In genomic region chr3:120516142-120516541, GRCh38 we compare ENCODE assay signal across 27 cellular contexts.
"Had no signal": no experiment of that assay in that cellular context is flagged by ENCODE, and none has a peak within 500 bp of the region (broad histone marks: within the 10 kb centered on the region; RNA-seq: fewer than 3 reads in every experiment).

No MANE protein-coding gene starts in this region.

- H3K4me3 ChIP-seq: SJCRH30 had no signal

- H3K27ac Mint-ChIP-seq: activated CD4-positive, alpha-beta memory T cell treated with anti-CD3 and anti-CD28 coated beads for 36 hours; activated CD4-positive, alpha-beta T cell treated with anti-CD3 and anti-CD28 coated beads, Interleukin-2, amount 10 ng/mL, durations not matched to agents 7 days and 5 days; activated naive CD4-positive, alpha-beta T cell treated with anti-CD3 and anti-CD28 coated beads, Interleukin-2, amount 50 U/mL, for 72 hours; activated naive CD8-positive, alpha-beta T cell treated with anti-CD3 and anti-CD28 coated beads, Interleukin-2, amount 50 U/mL, for 24 hours; brain; T-helper 17 cell; WTC11 had no signal

- H3K9me3 ChIP-seq: SJCRH30 had no signal

- H3K27ac ChIP-seq: SJCRH30 had no signal

- H3K36me3 ChIP-seq: SJCRH30 had no signal

- H3K9me3 Mint-ChIP-seq: activated CD4-positive, alpha-beta memory T cell treated with anti-CD3 and anti-CD28 coated beads for 36 hours; activated CD4-positive, alpha-beta T cell treated with anti-CD3 and anti-CD28 coated beads, Interleukin-2, amount 10 ng/mL, durations not matched to agents 7 days and 5 days; activated naive CD4-positive, alpha-beta T cell treated with anti-CD3 and anti-CD28 coated beads, Interleukin-2, amount 50 U/mL, for 72 hours; activated naive CD8-positive, alpha-beta T cell treated with anti-CD3 and anti-CD28 coated beads, Interleukin-2, amount 50 U/mL, for 24 hours; activated T-cell treated with anti-CD3 and anti-CD28 coated beads, Interleukin-2, amount 50 U/mL, for 4 hours had no signal

- DNase-seq: activated CD4-positive, alpha-beta memory T cell treated with anti-CD3 and anti-CD28 coated beads for 36 hours; activated CD4-positive, alpha-beta T cell treated with anti-CD3 and anti-CD28 coated beads, Interleukin-2, amount 10 ng/mL, durations not matched to agents 7 days and 5 days; activated CD8-positive, alpha-beta memory T cell treated with anti-CD3 and anti-CD28 coated beads for 24 hours; activated effector memory CD4-positive, alpha-beta T cell treated with anti-CD3 and anti-CD28 coated beads, Interleukin-2, amount 50 U/mL, for 16 hours; activated naive CD4-positive, alpha-beta T cell treated with Interleukin-2 at 50 U/mL for 16 hours; activated naive CD8-positive, alpha-beta T cell treated with anti-CD3 and anti-CD28 coated beads, Interleukin-2, amount 50 U/mL, for 24 hours; activated T-cell treated with anti-CD3 and anti-CD28 coated beads, Interleukin-2, amount 50 U/mL, for 4 hours; amygdala; Kasumi-1; KBM-7; NCI-H1105 treated with DMSO at 0.1 percent for 48 hours; NCI-H1436 treated with DMSO at 0.1 percent for 48 hours; NCI-H187; NCI-H2081; NCI-H526; NCI-H774; Right ventricle myocardium superior; RPMI8226; SJCRH30; T-helper 17 cell; T-helper 9 cell had no signal

- H3K4me3 Mint-ChIP-seq: activated CD4-positive, alpha-beta memory T cell treated with anti-CD3 and anti-CD28 coated beads for 36 hours; activated CD4-positive, alpha-beta T cell treated with anti-CD3 and anti-CD28 coated beads, Interleukin-2, amount 10 ng/mL, durations not matched to agents 7 days and 5 days; activated naive CD8-positive, alpha-beta T cell treated with anti-CD3 and anti-CD28 coated beads, Interleukin-2, amount 50 U/mL, for 24 hours; activated T-cell treated with anti-CD3 and anti-CD28 coated beads, Interleukin-2, amount 50 U/mL, for 4 hours; brain; T-helper 17 cell; WTC11 had no signal

- H3K36me3 Mint-ChIP-seq: activated naive CD4-positive, alpha-beta T cell treated with anti-CD3 and anti-CD28 coated beads, Interleukin-2, amount 50 U/mL, for 72 hours had no signal

- H3K4me1 ChIP-seq: SJCRH30 had no signal

- ATAC-seq: activated naive CD4-positive, alpha-beta T cell treated with anti-CD3 and anti-CD28 coated beads, Interleukin-2, amount 50 U/mL, for 72 hours; activated naive CD8-positive, alpha-beta T cell treated with anti-CD3 and anti-CD28 coated beads, Interleukin-2, amount 50 U/mL, for 24 hours; activated T-cell treated with anti-CD3 and anti-CD28 coated beads, Interleukin-2, amount 50 U/mL, for 4 hours; Panc1; T-helper 17 cell; WTC11 had no signal

- H3K27me3 ChIP-seq: SJCRH30 had no signal

- FAIRE-seq: astrocyte, TTC549 had no signal

- H3K4me1 Mint-ChIP-seq: activated CD4-positive, alpha-beta T cell treated with anti-CD3 and anti-CD28 coated beads, Interleukin-2, amount 10 ng/mL, durations not matched to agents 7 days and 5 days; activated naive CD8-positive, alpha-beta T cell treated with anti-CD3 and anti-CD28 coated beads, Interleukin-2, amount 50 U/mL, for 24 hours; brain; T-helper 17 cell; WTC11 had no signal
